8 cellular contexts compared by ENCODE assay signal in the genomic region with DNA sequence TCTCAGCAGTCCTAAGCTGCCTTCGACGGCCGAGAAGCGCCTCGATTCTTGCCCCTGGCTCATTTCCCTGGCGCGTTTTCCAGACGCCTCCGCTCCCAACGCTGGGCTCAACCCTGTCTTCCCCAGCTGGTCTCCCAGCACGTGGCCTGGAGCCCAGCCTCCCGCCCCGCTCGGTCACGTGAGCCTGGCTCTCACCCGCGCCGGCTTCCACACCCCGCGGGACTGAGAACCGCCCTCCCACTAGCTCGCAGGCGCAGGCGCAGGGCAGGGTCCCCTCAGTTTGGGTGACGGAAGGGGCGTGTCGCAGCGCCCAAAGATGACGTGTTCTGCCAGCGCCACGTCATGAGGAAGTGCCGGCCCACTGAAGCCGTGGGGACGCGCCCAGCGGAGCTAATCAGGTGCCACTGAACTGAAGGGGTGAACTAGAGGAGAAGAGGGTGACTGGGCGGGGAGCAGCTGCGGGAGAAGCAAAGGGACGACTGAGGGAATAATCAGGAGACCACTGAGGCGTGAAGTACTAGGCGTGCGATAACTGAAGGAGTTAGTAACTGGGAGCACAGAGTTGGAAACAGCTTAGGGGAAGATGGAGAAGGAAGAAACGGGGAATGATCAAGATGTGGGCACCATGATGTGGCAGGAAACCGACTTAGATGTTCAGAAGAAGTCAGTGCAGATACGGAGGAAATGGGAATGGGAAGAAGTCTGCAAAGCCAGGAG. TPM values are rescaled to one million over a fixed set of nuclear protein-coding genes. Genes with fewer than 3 reads are reported as not detected.
DNase-seq lines count a peak whose midpoint lies in the region; ATAC-seq and TF ChIP-seq lines count a peak whose summit lies in the region.

A gene with protein sequence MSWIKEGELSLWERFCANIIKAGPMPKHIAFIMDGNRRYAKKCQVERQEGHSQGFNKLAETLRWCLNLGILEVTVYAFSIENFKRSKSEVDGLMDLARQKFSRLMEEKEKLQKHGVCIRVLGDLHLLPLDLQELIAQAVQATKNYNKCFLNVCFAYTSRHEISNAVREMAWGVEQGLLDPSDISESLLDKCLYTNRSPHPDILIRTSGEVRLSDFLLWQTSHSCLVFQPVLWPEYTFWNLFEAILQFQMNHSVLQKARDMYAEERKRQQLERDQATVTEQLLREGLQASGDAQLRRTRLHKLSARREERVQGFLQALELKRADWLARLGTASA (plus strand): TSS at position 343 of the 717 bp plus-strand sequence. CDS start 625 bp downstream, outside the sequence.

- H3K27ac ChIP-seq in WERI-Rb-1 = peak within 1 kb of the TSS; percentile 94
- peak within 1 kb of the TSS; percentile 61 for H3K27ac ChIP-seq in mammary epithelial cell (ENCODE audit: insufficient read depth, low read depth, low read length)
- peak within 1 kb of the TSS; percentile 74 for H3K27ac ChIP-seq in smooth muscle cell (ENCODE audit: low read depth)

- H3K36me3 ChIP-seq in WERI-Rb-1 (peaks cover 36% of the 10 kb centered on the region), mammary epithelial cell (ENCODE audit: insufficient read depth, low read length) (peaks cover 3% of the 10 kb centered on the region), smooth muscle cell (ENCODE audit: low read depth) (no peaks in the 10 kb centered on the region)

- H3K9ac ChIP-seq in mammary epithelial cell (ENCODE audit: insufficient read depth, low read length) (peak within 1 kb of the TSS; percentile 66), smooth muscle cell (ENCODE audit: low read depth) (peak within 1 kb of the TSS; percentile 81)

- H3K9me3 ChIP-seq in WERI-Rb-1 (ENCODE audit: severe bottlenecking) = peaks cover 4% of the 10 kb centered on the region
- H3K9me3 ChIP-seq in mammary epithelial cell (replicated peaks; ENCODE audit: insufficient read depth, low read length) = no peaks in the 10 kb centered on the region
- H3K9me3 ChIP-seq in smooth muscle cell (replicated peaks; ENCODE audit: low read depth) = no peaks in the 10 kb centered on the region

- CTCF ChIA-PET in mammary epithelial cell (lab: Charles Lee; ENCODE audit: low non-redundant PET) = interaction anchor here (0.7 kb wide), 1 partner anchor 38 kb away, joined by 4 read pairs; no protein-coding TSS in a partner anchor

- H2AFZ ChIP-seq in mammary epithelial cell (ENCODE audit: low read depth, low read length) = peak within 1 kb of the TSS; percentile 93
- H2AFZ ChIP-seq in smooth muscle cell (ENCODE audit: low read depth) = peak within 1 kb of the TSS; percentile 88

- no peak for TF ChIP-seq CTCF in WERI-Rb-1 (IDR thresholded peaks at IDR 0.05; ENCODE audit: low read depth, low read length)
- TF ChIP-seq CTCF in mammary epithelial cell (conservative IDR thresholded peaks at IDR 0.05 in 1 of 2, IDR thresholded peaks at IDR 0.05 in 1 of 2; ENCODE audit: extremely low read depth in 1 of 2, insufficient read depth in 1 of 2, low read depth in 1 of 2, low read length in 2 of 2) = no peak
- TF ChIP-seq CTCF in smooth muscle cell (IDR thresholded peaks at IDR 0.05; ENCODE audit: borderline replicate concordance, insufficient read depth, poor library complexity, severe bottlenecking) = no peak

- WGBS in mammary epithelial cell (ENCODE audit: low coverage, missing lambda C conversion rate) = 2% methylated on average over 20 of the region's 45 CpGs
- 1% methylated on average over 44 of the region's 45 CpGs for WGBS in smooth muscle cell (ENCODE audit: low lambda C conversion rate)

- H3K4me1 ChIP-seq in mammary epithelial cell (ENCODE audit: insufficient read depth, low read length) = peaks cover 19% of the 10 kb centered on the region
- H3K4me1 ChIP-seq in smooth muscle cell (ENCODE audit: low read depth) = peaks cover 26% of the 10 kb centered on the region

- H3K79me2 ChIP-seq in mammary epithelial cell (ENCODE audit: insufficient read depth, low read length) (peaks cover 21% of the 10 kb centered on the region), smooth muscle cell (ENCODE audit: low read depth) (peaks cover 25% of the 10 kb centered on the region)

- no peaks in the 10 kb centered on the region for H4K20me1 ChIP-seq in mammary epithelial cell (ENCODE audit: insufficient read depth, low read length)
- no peaks in the 10 kb centered on the region for H4K20me1 ChIP-seq in smooth muscle cell (ENCODE audit: low read depth)

- intact Hi-C loops in mammary epithelial cell (cut with micrococcal nuclease) = no loop called here

- BruUV-seq in mammary epithelial cell (replicated peaks; lab: Mats Ljungman, UMichigan) = no TSS peak

- dilution Hi-C loops in mammary epithelial cell (cut with HindIII; ENCODE audit: low sequenced_read_pairs) = no loop called here

- H3F3A ChIP-seq in smooth muscle cell (ENCODE audit: low read depth) = peaks cover 5% of the 10 kb centered on the region

- no peaks in the 10 kb centered on the region for H3K27me3 ChIP-seq in WERI-Rb-1 (ENCODE audit: insufficient read depth, low read depth, severe bottlenecking)
- no peaks in the 10 kb centered on the region for H3K27me3 ChIP-seq in mammary epithelial cell (ENCODE audit: insufficient read depth, low read length)
- no peaks in the 10 kb centered on the region for H3K27me3 ChIP-seq in smooth muscle cell (ENCODE audit: low read depth)

- peak within 1 kb of the TSS; percentile 95 for H3K4me3 ChIP-seq in WERI-Rb-1 (ENCODE audit: low read depth, low read length)
- H3K4me3 ChIP-seq in mammary epithelial cell (replicated peaks in 1 of 3; ENCODE audit: insufficient read depth in 1 of 3, low read depth in 2 of 3, low read length in 3 of 3) = peak within 1 kb of the TSS; percentile 54 to 92 (median 80)
- peak within 1 kb of the TSS; percentile 81 for H3K4me3 ChIP-seq in smooth muscle cell

- H3K4me2 ChIP-seq in mammary epithelial cell (ENCODE audit: insufficient read depth, low read depth, low read length) (peak within 1 kb of the TSS; percentile 92), smooth muscle cell (peak within 1 kb of the TSS; percentile 89)

- in situ Hi-C loops in ACHN (cut with HindIII; ENCODE audit: low pct_ligation_motif_present, low pct_unique_long_range_greater_than_20kb, low sequenced_read_pairs) (no loop called here), mammary epithelial cell (cut with MboI; ENCODE audit: low sequenced_read_pairs in 2 of 2) (no loop called here)

- ATAC-seq in GM18873 (IDR thresholded peaks at IDR 0.05; ENCODE audit: low FRiP score, unreplicated experiment) (peak; percentile 91), HG03139 (IDR thresholded peaks at IDR 0.05; ENCODE audit: unreplicated experiment) (peak; percentile 92)

- DNase-seq in ACHN (peak; percentile 96), NCI-H2227 (lab: John Stamatoyannopoulos, UW; ENCODE audit: unreplicated experiment) (peak; percentile 100), WERI-Rb-1 (peak; percentile 98), mammary epithelial cell (peak; percentile 98), iPS-NIHi11 (ENCODE audit: low spot score) (peak; percentile 98), smooth muscle cell (lab: John Stamatoyannopoulos, UW; ENCODE audit: unreplicated experiment) (peak; percentile 96)

RNA-seq across cellular contexts. Expression of the gene that starts here (rescaled TPM):
- total RNA-seq in mammary epithelial cell = 10 to 100 TPM; 54.3 to 56.7 TPM
- 47.4 TPM for polyA plus RNA-seq in mammary epithelial cell
- 36.8 TPM for polyA minus RNA-seq in mammary epithelial cell
- 37.5 and 56.4 TPM in 2 replicates for total RNA-seq in smooth muscle cell
- 41.5 and 53.6 TPM in 2 replicates for polyA plus RNA-seq in smooth muscle cell

Comparison
In these comparisons a context has a peak if more than half of its experiments do, and no peak if none do; other contexts are left out.
1. Peak in every context shown above with its lines: DNase-seq, ATAC-seq, H3K4me3 ChIP-seq and H3K27ac ChIP-seq.